In genomic region chr9:6197330-6197729, GRCh38 we compare ENCODE assay signal across 11 cellular contexts. TPM values are rescaled to one million over a fixed set of nuclear protein-coding genes. Genes with fewer than 3 reads are reported as not detected.
DNase-seq lines count a peak whose midpoint lies in the region; ATAC-seq and TF ChIP-seq lines count a peak whose summit lies in the region.
"Had no signal": no experiment of that assay in that cellular context is flagged by ENCODE, and none has a peak within 500 bp of the region (broad histone marks: within the 10 kb centered on the region; RNA-seq: fewer than 3 reads in every experiment).

No MANE protein-coding gene starts in this region.

- in situ Hi-C loops in GM23248 (cut with MboI) = no loop called here
- in situ Hi-C loops in SK-MEL-5 (cut with HindIII; ENCODE audit: low pct_unique_long_range_greater_than_20kb, low sequenced_read_pairs) = no loop called here

- H4K20me1 ChIP-seq in GM23248 (ENCODE audit: insufficient read depth) (no peaks in the 10 kb centered on the region), smooth muscle cell (ENCODE audit: low read depth) (no peaks in the 10 kb centered on the region)

- H3K9me3 ChIP-seq in GM23248 (ENCODE audit: low read depth) (no peaks in the 10 kb centered on the region), heart left ventricle (no peaks in the 10 kb centered on the region), smooth muscle cell (replicated peaks; ENCODE audit: low read depth) (no peaks in the 10 kb centered on the region)

- peaks cover 19% of the 10 kb centered on the region for H3K27me3 Mint-ChIP-seq in activated T-cell treated with anti-CD3 and anti-CD28 coated beads, Interleukin-2, amount 50 U/mL, for 4 hours (ENCODE audit: low read depth)

- H3K36me3 Mint-ChIP-seq in activated T-cell treated with anti-CD3 and anti-CD28 coated beads, Interleukin-2, amount 50 U/mL, for 4 hours (ENCODE audit: insufficient read depth) = no peaks in the 10 kb centered on the region

- H2AFZ ChIP-seq in GM23248 = no peak overlapping the region
- no peak overlapping the region for H2AFZ ChIP-seq in smooth muscle cell (ENCODE audit: low read depth)

- H3K4me2 ChIP-seq in GM23248 (ENCODE audit: unreplicated experiment) = no peak overlapping the region
- H3K4me2 ChIP-seq in smooth muscle cell = no peak overlapping the region

- peak in 3 of 4 donors; percentile 43 to 71 (median 46) for ATAC-seq in heart left ventricle
- no peak for ATAC-seq in activated T-cell treated with anti-CD3 and anti-CD28 coated beads, Interleukin-2, amount 50 U/mL, for 4 hours

- 17% methylated on average over 3 of the region's 3 CpGs for WGBS in GM23248 (ENCODE audit: low coverage in 1 of 2, low lambda C conversion rate in 2 of 2, missing lambda C conversion rate in 2 of 2), 2 experiments
- 35 to 45% (median 39%) methylated on average over 3 of the region's 3 CpGs for WGBS in heart left ventricle, 4 donors
- WGBS in smooth muscle cell (ENCODE audit: low lambda C conversion rate) = 42% methylated on average over 3 of the region's 3 CpGs

- no peaks in the 10 kb centered on the region for H3K4me1 ChIP-seq in GM23248 (ENCODE audit: insufficient read depth)
- peaks cover 0 to 29% (median 0%) of the 10 kb centered on the region in 12 donors for H3K4me1 ChIP-seq in heart left ventricle
- no peaks in the 10 kb centered on the region for H3K4me1 ChIP-seq in smooth muscle cell (ENCODE audit: low read depth)

- no peaks in the 10 kb centered on the region for H3K36me3 ChIP-seq in GM23248 (ENCODE audit: low read depth)
- no peaks in the 10 kb centered on the region for H3K36me3 ChIP-seq in heart left ventricle
- H3K36me3 ChIP-seq in smooth muscle cell (ENCODE audit: low read depth) = no peaks in the 10 kb centered on the region

- no peaks in the 10 kb centered on the region for H3K9me3 Mint-ChIP-seq in activated T-cell treated with anti-CD3 and anti-CD28 coated beads, Interleukin-2, amount 50 U/mL, for 4 hours

- TF ChIP-seq CTCF in heart left ventricle (IDR thresholded peaks at IDR 0.05) (peak; percentile 33 to 75 (median 55)), smooth muscle cell (IDR thresholded peaks at IDR 0.05; ENCODE audit: borderline replicate concordance, insufficient read depth, poor library complexity, severe bottlenecking) (peak; percentile 48)

- H3K9me2 ChIP-seq in GM23248 (ENCODE audit: insufficient read depth) = no peaks in the 10 kb centered on the region

- H3K27me3 ChIP-seq in GM23248 (replicated peaks; ENCODE audit: insufficient read depth) (no peaks in the 10 kb centered on the region), heart left ventricle (no peaks in the 10 kb centered on the region), smooth muscle cell (ENCODE audit: low read depth) (no peaks in the 10 kb centered on the region)

- no peaks in the 10 kb centered on the region for H3K4me1 Mint-ChIP-seq in activated T-cell treated with anti-CD3 and anti-CD28 coated beads, Interleukin-2, amount 50 U/mL, for 4 hours (ENCODE audit: low read depth)

- H3K27ac ChIP-seq in GM23248 (no peak overlapping the region), heart left ventricle (peak overlapping the region in 2 of 12 donors; percentile 41 to 46), smooth muscle cell (ENCODE audit: low read depth) (no peak overlapping the region)

- DNase-seq in GM23248 (peak; percentile 65), SK-MEL-5 (ENCODE audit: low read depth, low spot score) (peak; percentile 41), heart left ventricle (no peak), smooth muscle cell (lab: John Stamatoyannopoulos, UW; ENCODE audit: unreplicated experiment) (no peak), NCI-H1048 (lab: John Stamatoyannopoulos, UW) (no peak), activated gamma-delta T cell (lab: John Stamatoyannopoulos, UW) (no peak)
- no peak for DNase-seq in NK-92 treated with Interleukin-12 subunit alpha and Interleukin-12 subunit beta, amount 100 ng/mL, for 24 hours (lab: John Stamatoyannopoulos, UW)
- no peak for DNase-seq in activated T-cell treated with anti-CD3 and anti-CD28 coated beads, Interleukin-2, amount 50 U/mL, for 4 hours
- DNase-seq: activated CD4-positive, alpha-beta T cell treated with anti-CD3 and anti-CD28 coated beads, Interleukin-2, amount 50 U/mL, for 4 hours; NCI-H1436; stimulated activated CD4-positive, alpha-beta T cell treated with anti-CD3 and anti-CD28 coated beads, Interleukin-2, amount 100 ng/mL, for 24 hours had no signal

- H3F3A ChIP-seq in GM23248 (ENCODE audit: insufficient read depth) = no peaks in the 10 kb centered on the region
- no peaks in the 10 kb centered on the region for H3F3A ChIP-seq in smooth muscle cell (ENCODE audit: low read depth)

- H3K79me2 ChIP-seq in GM23248 (ENCODE audit: insufficient read depth) (no peaks in the 10 kb centered on the region), smooth muscle cell (ENCODE audit: low read depth) (no peaks in the 10 kb centered on the region)

- H3K4me3 ChIP-seq in GM23248 (no peak overlapping the region), heart left ventricle (no peak overlapping the region), smooth muscle cell (no peak overlapping the region)

- intact Hi-C loops in heart left ventricle (cut with DNase I) = loop anchor here in 7 of 10 donors (1.0 to 5.0 kb wide), 3 partner anchors 109 to 110 kb away; no protein-coding TSS in a partner anchor

- H3K4me3 Mint-ChIP-seq in activated T-cell treated with anti-CD3 and anti-CD28 coated beads, Interleukin-2, amount 50 U/mL, for 4 hours = no peak overlapping the region

- H3K9ac ChIP-seq in GM23248 = no peak overlapping the region
- H3K9ac ChIP-seq in smooth muscle cell (ENCODE audit: low read depth) = no peak overlapping the region

- TF ChIP-seq POLR2A in heart left ventricle (IDR thresholded peaks at IDR 0.05) = no peak

RNA-seq across cellular contexts. Expression of gene IL33, which starts 18.3 kb away (rescaled TPM):
- 3.8 and 4.7 TPM in 2 replicates for total RNA-seq in GM23248 (2014; rRNA removed; shearing (Covaris generic))
- 2.2 and 2.9 TPM in 2 replicates for polyA plus RNA-seq in GM23248 (2016; fragmentation: Nextera tagmentation; extraction: Ambion mirVana)
- 0.05 TPM in 1 of 2 replicates, not detected in the other for total RNA-seq in SK-MEL-5 (2014; rRNA removed; shearing (Covaris generic))
- not detected in 2 replicates for polyA plus RNA-seq in SK-MEL-5 (2015; cell fraction: cytosol; rRNA removed)
- polyA plus RNA-seq in SK-MEL-5 (2015; cell fraction: nucleus; rRNA removed) = 2.6 TPM in 1 of 2 replicates, not detected in the other
- 10 to 100 TPM in 6 of 9 donors, 1 to 10 TPM in 3; 6.6 to 36.5 (median 12.7) TPM for total RNA-seq in heart left ventricle
- 10 to 100 TPM; 12.4 to 14.0 TPM for polyA plus RNA-seq in heart left ventricle
- 14.4 and 18.8 TPM in 2 replicates for total RNA-seq in smooth muscle cell
- 3.8 and 6.7 TPM in 2 replicates for polyA plus RNA-seq in smooth muscle cell
- total RNA-seq in activated T-cell treated with anti-CD3 and anti-CD28 coated beads, Interleukin-2, amount 50 U/mL, for 4 hours = not detected

Comparison
In these comparisons a context has a peak if more than half of its experiments do, and no peak if none do; other contexts are left out.
1. DNase-seq: peak in GM23248 (single experiment) and SK-MEL-5 (single experiment); none in heart left ventricle (0 of 5), smooth muscle cell (single experiment), NK-92 treated with Interleukin-12 subunit alpha and Interleukin-12 subunit beta, amount 100 ng/mL, for 24 hours (single experiment), NCI-H1048 (single experiment), activated gamma-delta T cell (single experiment) and activated T-cell treated with anti-CD3 and anti-CD28 coated beads, Interleukin-2, amount 50 U/mL, for 4 hours (single experiment).
2. ATAC-seq: peak in heart left ventricle (3 of 4); none in activated T-cell treated with anti-CD3 and anti-CD28 coated beads, Interleukin-2, amount 50 U/mL, for 4 hours (0 of 2).